ENCODE assay signal across 1 cellular context in the genomic region with DNA sequence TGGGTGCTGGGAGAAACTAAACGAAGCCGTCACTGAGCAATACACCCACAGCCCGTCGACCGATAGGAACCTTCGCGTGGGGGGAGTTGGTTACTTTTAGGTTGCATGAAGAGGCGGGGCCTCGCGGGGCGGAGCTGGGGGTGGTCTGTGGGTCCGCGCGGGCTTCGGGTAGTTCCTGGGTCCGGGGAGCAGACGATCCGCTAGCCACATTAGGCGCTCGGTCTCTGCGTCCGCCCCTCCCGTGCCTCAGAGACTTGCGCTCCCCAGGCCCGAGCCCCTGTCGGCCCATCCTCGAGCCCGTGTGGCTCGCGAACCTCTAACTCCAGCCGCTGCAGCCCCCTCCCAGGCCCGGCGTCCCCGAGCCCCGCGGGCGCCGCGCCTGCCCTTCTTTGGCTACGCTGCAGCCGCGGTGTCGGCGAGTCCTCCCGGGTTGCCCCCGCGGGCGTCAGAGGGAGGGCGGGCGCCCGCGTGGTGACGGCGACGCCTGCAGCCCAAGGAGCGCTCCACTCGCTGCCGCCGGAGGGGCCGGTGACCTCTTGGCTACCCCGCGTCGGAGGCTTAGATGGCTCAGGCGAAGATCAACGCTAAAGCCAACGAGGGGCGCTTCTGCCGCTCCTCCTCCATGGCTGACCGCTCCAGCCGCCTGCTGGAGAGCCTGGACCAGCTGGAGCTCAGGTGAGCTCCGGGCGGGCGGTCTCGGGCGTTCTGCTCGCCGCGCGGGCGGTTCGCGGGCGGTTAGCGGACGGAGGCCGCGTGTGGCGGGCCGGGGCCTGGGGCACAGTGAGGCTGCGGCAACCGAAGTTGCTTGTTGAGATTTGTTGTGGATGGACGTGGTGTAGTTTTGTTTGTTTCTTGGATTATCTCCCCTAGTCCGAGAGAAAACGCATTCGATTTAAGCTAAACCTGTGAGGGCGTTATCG.
TF ChIP-seq lines count a peak whose summit lies in the region.

Gene BAG2, plus strand, starts transcription at position 191 of the 920 bp plus-strand sequence. Its CDS starts 372 bp downstream, at position 563.

TF ChIP-seq in HepG2, 621 proteins besides CTCF, POLR2A, EP300 and RAD21 (continued from another document and continues in another):
- TF ChIP-seq KIAA2018 (CRISPR knock-in tag; IDR thresholded peaks at IDR 0.05; ENCODE audit: borderline replicate concordance) (0 out of 2 replicates have a peak, but pooled peaks have one; percentile 60), MTA3 (CRISPR knock-in tag; IDR thresholded peaks at IDR 0.05) (no peak), HNRNPUL1 (IDR thresholded peaks at IDR 0.05; ENCODE audit: low read depth, low read length) (no peak; the same call in 1 of the 2 replicates), ZNF646 (CRISPR knock-in tag; IDR thresholded peaks at IDR 0.05) (peak; percentile 62; the same call in 1 of the 2 replicates), NFRKB (IDR thresholded peaks at IDR 0.05) (no peak), ZNF441 (CRISPR knock-in tag; IDR thresholded peaks at IDR 0.05; ENCODE audit: borderline replicate concordance) (peak; percentile 89), ZNF230 (CRISPR knock-in tag; IDR thresholded peaks at IDR 0.05) (peak; percentile 69), NKX3-1 (CRISPR knock-in tag; IDR thresholded peaks at IDR 0.05) (peak; percentile 95), ZBTB3 (CRISPR knock-in tag; IDR thresholded peaks at IDR 0.05; ENCODE audit: borderline replicate concordance, low read depth) (peak; percentile 71; the same call in 1 of the 2 replicates), STAT5B (CRISPR knock-in tag; IDR thresholded peaks at IDR 0.05) (peak; percentile 33; the same call in 1 of the 2 replicates), NFIB (CRISPR knock-in tag; IDR thresholded peaks at IDR 0.05; ENCODE audit: borderline replicate concordance) (no peak), ZNF136 (CRISPR knock-in tag; IDR thresholded peaks at IDR 0.05; ENCODE audit: low read depth) (no peak; the same call in 1 of the 2 replicates), TARDBP (CRISPR knock-in tag; IDR thresholded peaks at IDR 0.05) (peak; percentile 85), ZNF546 (CRISPR knock-in tag; conservative IDR thresholded peaks at IDR 0.05) (peak; percentile 97), MEIS2 (CRISPR knock-in tag; IDR thresholded peaks at IDR 0.05) (peak; percentile 88), REL (CRISPR knock-in tag; conservative IDR thresholded peaks at IDR 0.05) (no peak; the same call in none of the 2 replicates), RNF2 (conservative IDR thresholded peaks at IDR 0.05; ENCODE audit: low read depth) (peak; percentile 68; the same call in 1 of the 2 replicates), TFAP4 (IDR thresholded peaks at IDR 0.05; ENCODE audit: borderline replicate concordance, low read depth) (peak; percentile 87; the same call in 1 of the 2 replicates), PAF1 (CRISPR knock-in tag; IDR thresholded peaks at IDR 0.05) (peak; percentile 40; the same call in 1 of the 2 replicates), MTA1 (CRISPR knock-in tag; IDR thresholded peaks at IDR 0.05; ENCODE audit: borderline replicate concordance) (peak; percentile 90; the same call in 1 of the 2 replicates), ZNF557 (CRISPR knock-in tag; IDR thresholded peaks at IDR 0.05) (peak; percentile 93), ZNF850 (CRISPR knock-in tag; conservative IDR thresholded peaks at IDR 0.05) (peak; percentile 93; the same call in 1 of the 2 replicates), ZNF292 (CRISPR knock-in tag; IDR thresholded peaks at IDR 0.05; ENCODE audit: borderline replicate concordance, low read depth) (peak; percentile 47; the same call in 1 of the 2 replicates), ZNF335 (CRISPR knock-in tag; IDR thresholded peaks at IDR 0.05) (no peak), ZNF367 (CRISPR knock-in tag; IDR thresholded peaks at IDR 0.05; ENCODE audit: borderline replicate concordance) (peak; percentile 83), POLR2AphosphoS5 (IDR thresholded peaks at IDR 0.05; ENCODE audit: low read depth, low read length) (peak; percentile 91), HIVEP1 (CRISPR knock-in tag; IDR thresholded peaks at IDR 0.05) (peak; percentile 77), POGZ (CRISPR knock-in tag; IDR thresholded peaks at IDR 0.05) (peak; percentile 71), XRCC5 (optimal IDR thresholded peaks at IDR 0.05; ENCODE audit: low read length) (peak; percentile 87)
- TF ChIP-seq, protein P1, sequence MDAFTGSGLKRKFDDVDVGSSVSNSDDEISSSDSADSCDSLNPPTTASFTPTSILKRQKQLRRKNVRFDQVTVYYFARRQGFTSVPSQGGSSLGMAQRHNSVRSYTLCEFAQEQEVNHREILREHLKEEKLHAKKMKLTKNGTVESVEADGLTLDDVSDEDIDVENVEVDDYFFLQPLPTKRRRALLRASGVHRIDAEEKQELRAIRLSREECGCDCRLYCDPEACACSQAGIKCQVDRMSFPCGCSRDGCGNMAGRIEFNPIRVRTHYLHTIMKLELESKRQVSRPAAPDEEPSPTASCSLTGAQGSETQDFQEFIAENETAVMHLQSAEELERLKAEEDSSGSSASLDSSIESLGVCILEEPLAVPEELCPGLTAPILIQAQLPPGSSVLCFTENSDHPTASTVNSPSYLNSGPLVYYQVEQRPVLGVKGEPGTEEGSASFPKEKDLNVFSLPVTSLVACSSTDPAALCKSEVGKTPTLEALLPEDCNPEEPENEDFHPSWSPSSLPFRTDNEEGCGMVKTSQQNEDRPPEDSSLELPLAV (CRISPR knock-in tag; conservative IDR thresholded peaks at IDR 0.05; ENCODE audit: low read depth) = 0 out of 2 replicates have a peak, but pooled peaks have one; percentile 22
- TF ChIP-seq, protein P2, sequence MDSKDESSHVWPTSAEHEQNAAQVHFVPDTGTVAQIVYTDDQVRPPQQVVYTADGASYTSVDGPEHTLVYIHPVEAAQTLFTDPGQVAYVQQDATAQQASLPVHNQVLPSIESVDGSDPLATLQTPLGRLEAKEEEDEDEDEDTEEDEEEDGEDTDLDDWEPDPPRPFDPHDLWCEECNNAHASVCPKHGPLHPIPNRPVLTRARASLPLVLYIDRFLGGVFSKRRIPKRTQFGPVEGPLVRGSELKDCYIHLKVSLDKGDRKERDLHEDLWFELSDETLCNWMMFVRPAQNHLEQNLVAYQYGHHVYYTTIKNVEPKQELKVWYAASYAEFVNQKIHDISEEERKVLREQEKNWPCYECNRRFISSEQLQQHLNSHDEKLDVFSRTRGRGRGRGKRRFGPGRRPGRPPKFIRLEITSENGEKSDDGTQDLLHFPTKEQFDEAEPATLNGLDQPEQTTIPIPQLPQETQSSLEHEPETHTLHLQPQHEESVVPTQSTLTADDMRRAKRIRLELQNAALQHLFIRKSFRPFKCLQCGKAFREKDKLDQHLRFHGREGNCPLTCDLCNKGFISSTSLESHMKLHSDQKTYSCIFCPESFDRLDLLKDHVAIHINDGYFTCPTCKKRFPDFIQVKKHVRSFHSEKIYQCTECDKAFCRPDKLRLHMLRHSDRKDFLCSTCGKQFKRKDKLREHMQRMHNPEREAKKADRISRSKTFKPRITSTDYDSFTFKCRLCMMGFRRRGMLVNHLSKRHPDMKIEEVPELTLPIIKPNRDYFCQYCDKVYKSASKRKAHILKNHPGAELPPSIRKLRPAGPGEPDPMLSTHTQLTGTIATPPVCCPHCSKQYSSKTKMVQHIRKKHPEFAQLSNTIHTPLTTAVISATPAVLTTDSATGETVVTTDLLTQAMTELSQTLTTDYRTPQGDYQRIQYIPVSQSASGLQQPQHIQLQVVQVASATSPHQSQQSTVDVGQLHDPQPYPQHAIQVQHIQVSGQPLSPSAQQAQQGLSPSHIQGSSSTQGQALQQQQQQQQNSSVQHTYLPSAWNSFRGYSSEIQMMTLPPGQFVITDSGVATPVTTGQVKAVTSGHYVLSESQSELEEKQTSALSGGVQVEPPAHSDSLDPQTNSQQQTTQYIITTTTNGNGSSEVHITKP (CRISPR knock-in tag; IDR thresholded peaks at IDR 0.05; ENCODE audit: low read depth) = peak; percentile 98
